In genomic region chr5:139283252-139284166, GRCh38 we compare ENCODE assay signal across 24 cellular contexts. TPM values are rescaled to one million over a fixed set of nuclear protein-coding genes. Genes with fewer than 3 reads are reported as not detected.
DNase-seq lines count a peak whose midpoint lies in the region; ATAC-seq and TF ChIP-seq lines count a peak whose summit lies in the region.
"Had no signal": no experiment of that assay in that cellular context is flagged by ENCODE, and none has a peak within 500 bp of the region (broad histone marks: within the 10 kb centered on the region; RNA-seq: fewer than 3 reads in every experiment).

No MANE protein-coding gene starts in this region.

- DNase-seq in Calu3 = no peak
- DNase-seq in ELF-1 (ENCODE audit: low read depth, low spot score) = peak; percentile 14
- no peak for DNase-seq in glutamatergic neuron
- no peak for DNase-seq in caudate nucleus (lab: John Stamatoyannopoulos, UW)
- no peak for DNase-seq in activated CD8-positive, alpha-beta memory T cell treated with anti-CD3 and anti-CD28 coated beads, Interleukin-2, amount 50 U/mL, for 48 hours
- DNase-seq: DMS79; GOT3; MM.1S; NCI-H1436; NCI-H2107; NCI-H510A treated with DMSO at 0.1 percent for 48 hours; NK-92 treated with Interleukin-12 subunit alpha and Interleukin-12 subunit beta, amount 100 ng/mL, for 24 hours; stimulated activated CD4-positive, alpha-beta T cell treated with anti-CD3 and anti-CD28 coated beads, Interleukin-2, amount 100 ng/mL, for 48 hours; stimulated activated naive CD4-positive, alpha-beta T cell; T-helper 9 cell; tibial artery had no signal

- H3K27me3 Mint-ChIP-seq in Calu3 (ENCODE audit: unreplicated experiment) = no peaks in the 10 kb centered on the region
- H3K27me3 Mint-ChIP-seq in glutamatergic neuron (ENCODE audit: unreplicated experiment) = peaks cover 6% of the 10 kb centered on the region

- no TSS peak for BruUV-seq in Calu3 (replicated peaks; lab: Mats Ljungman, UMichigan)

- H3K4me1 Mint-ChIP-seq in Calu3 (ENCODE audit: low read depth, unreplicated experiment) = peaks cover 31% of the 10 kb centered on the region
- peaks cover 5% of the 10 kb centered on the region for H3K4me1 Mint-ChIP-seq in glutamatergic neuron (ENCODE audit: low read depth, unreplicated experiment)

- no peak overlapping the region for H3K4me3 Mint-ChIP-seq in Calu3 (ENCODE audit: low read depth, unreplicated experiment)
- peak overlapping the region; percentile 13 for H3K4me3 Mint-ChIP-seq in glutamatergic neuron (ENCODE audit: unreplicated experiment)
- H3K4me3 Mint-ChIP-seq: brain had no signal

- no peaks in the 10 kb centered on the region for H3K9me3 Mint-ChIP-seq in Calu3 (ENCODE audit: low read depth, unreplicated experiment)
- H3K9me3 Mint-ChIP-seq in glutamatergic neuron (ENCODE audit: unreplicated experiment) = peaks cover 1% of the 10 kb centered on the region

- H3K27ac ChIP-seq in VCaP (peak overlapping the region; percentile 10; the same call in 1 of the 2 replicates), caudate nucleus (ENCODE audit: low read depth, low read length) (no peak overlapping the region)
- H3K27ac ChIP-seq: coronary artery, SJSA1, tibial artery had no signal

- ATAC-seq in GM21381 (IDR thresholded peaks at IDR 0.05; ENCODE audit: unreplicated experiment) (no peak), GM18867 (IDR thresholded peaks at IDR 0.05; ENCODE audit: unreplicated experiment) (no peak)
- ATAC-seq: activated CD4-positive, CD25-positive, alpha-beta regulatory T cell treated with anti-CD3 and anti-CD28 coated beads, Interleukin-2, amount 50 U/mL, for 24 hours; Panc1 had no signal

- peak overlapping the region; percentile 10 for H3K27ac Mint-ChIP-seq in Calu3 (ENCODE audit: unreplicated experiment)
- H3K27ac Mint-ChIP-seq in glutamatergic neuron (ENCODE audit: unreplicated experiment) = no peak overlapping the region
- H3K27ac Mint-ChIP-seq: brain had no signal

- TF ChIP-seq CTCF in Calu3 (IDR thresholded peaks at IDR 0.05; ENCODE audit: unreplicated experiment) = no peak
- no peak for TF ChIP-seq CTCF in VCaP (conservative IDR thresholded peaks at IDR 0.05)
- TF ChIP-seq CTCF in glutamatergic neuron (IDR thresholded peaks at IDR 0.05; ENCODE audit: partially characterized antibody, unreplicated experiment) = no peak

- peaks cover 77% of the 10 kb centered on the region for H3K36me3 Mint-ChIP-seq in Calu3 (ENCODE audit: insufficient read depth, unreplicated experiment)
- H3K36me3 Mint-ChIP-seq in glutamatergic neuron (ENCODE audit: unreplicated experiment) = peaks cover 17% of the 10 kb centered on the region

- CTCF ChIA-PET in Calu3 (lab: Charles Lee) = no interaction called here

- intact Hi-C loops in Calu3 (cut with micrococcal nuclease; ENCODE audit: unreplicated experiment) = no loop called here

RNA-seq across cellular contexts. Expression of gene MATR3, which starts 10.0 kb away (rescaled TPM):
- total RNA-seq in Calu3 (2022) (228 and 230 TPM in 2 replicates), glutamatergic neuron (ENCODE audit: unreplicated experiment) (372 TPM)

RNA-seq across cellular contexts. Expression of gene PAIP2, which starts 58.1 kb away (rescaled TPM):
- total RNA-seq in Calu3 (2022) = 73.0 and 81.2 TPM in 2 replicates
- total RNA-seq in glutamatergic neuron (ENCODE audit: unreplicated experiment) = 128 TPM
